ENCODE assay signal across 1 cellular context in genomic region chr9:113632776-113633590, GRCh38.
A peak's percentile ranks its signal among the peaks of the same experiment; 100 is the strongest.
TF ChIP-seq lines count a peak whose summit lies in the region.

No MANE protein-coding gene starts in this region.

TF ChIP-seq in K562, 482 proteins besides CTCF, POLR2A, EP300 and RAD21 (continued from another document and continues in another):
- TF ChIP-seq, protein P1, sequence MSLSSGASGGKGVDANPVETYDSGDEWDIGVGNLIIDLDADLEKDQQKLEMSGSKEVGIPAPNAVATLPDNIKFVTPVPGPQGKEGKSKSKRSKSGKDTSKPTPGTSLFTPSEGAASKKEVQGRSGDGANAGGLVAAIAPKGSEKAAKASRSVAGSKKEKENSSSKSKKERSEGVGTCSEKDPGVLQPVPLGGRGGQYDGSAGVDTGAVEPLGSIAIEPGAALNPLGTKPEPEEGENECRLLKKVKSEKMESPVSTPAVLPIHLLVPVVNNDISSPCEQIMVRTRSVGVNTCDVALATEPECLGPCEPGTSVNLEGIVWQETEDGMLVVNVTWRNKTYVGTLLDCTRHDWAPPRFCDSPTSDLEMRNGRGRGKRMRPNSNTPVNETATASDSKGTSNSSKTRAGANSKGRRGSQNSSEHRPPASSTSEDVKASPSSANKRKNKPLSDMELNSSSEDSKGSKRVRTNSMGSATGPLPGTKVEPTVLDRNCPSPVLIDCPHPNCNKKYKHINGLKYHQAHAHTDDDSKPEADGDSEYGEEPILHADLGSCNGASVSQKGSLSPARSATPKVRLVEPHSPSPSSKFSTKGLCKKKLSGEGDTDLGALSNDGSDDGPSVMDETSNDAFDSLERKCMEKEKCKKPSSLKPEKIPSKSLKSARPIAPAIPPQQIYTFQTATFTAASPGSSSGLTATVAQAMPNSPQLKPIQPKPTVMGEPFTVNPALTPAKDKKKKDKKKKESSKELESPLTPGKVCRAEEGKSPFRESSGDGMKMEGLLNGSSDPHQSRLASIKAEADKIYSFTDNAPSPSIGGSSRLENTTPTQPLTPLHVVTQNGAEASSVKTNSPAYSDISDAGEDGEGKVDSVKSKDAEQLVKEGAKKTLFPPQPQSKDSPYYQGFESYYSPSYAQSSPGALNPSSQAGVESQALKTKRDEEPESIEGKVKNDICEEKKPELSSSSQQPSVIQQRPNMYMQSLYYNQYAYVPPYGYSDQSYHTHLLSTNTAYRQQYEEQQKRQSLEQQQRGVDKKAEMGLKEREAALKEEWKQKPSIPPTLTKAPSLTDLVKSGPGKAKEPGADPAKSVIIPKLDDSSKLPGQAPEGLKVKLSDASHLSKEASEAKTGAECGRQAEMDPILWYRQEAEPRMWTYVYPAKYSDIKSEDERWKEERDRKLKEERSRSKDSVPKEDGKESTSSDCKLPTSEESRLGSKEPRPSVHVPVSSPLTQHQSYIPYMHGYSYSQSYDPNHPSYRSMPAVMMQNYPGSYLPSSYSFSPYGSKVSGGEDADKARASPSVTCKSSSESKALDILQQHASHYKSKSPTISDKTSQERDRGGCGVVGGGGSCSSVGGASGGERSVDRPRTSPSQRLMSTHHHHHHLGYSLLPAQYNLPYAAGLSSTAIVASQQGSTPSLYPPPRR (CRISPR knock-in tag; IDR thresholded peaks at IDR 0.05; ENCODE audit: borderline replicate concordance): no peak
- TF ChIP-seq, protein P2, sequence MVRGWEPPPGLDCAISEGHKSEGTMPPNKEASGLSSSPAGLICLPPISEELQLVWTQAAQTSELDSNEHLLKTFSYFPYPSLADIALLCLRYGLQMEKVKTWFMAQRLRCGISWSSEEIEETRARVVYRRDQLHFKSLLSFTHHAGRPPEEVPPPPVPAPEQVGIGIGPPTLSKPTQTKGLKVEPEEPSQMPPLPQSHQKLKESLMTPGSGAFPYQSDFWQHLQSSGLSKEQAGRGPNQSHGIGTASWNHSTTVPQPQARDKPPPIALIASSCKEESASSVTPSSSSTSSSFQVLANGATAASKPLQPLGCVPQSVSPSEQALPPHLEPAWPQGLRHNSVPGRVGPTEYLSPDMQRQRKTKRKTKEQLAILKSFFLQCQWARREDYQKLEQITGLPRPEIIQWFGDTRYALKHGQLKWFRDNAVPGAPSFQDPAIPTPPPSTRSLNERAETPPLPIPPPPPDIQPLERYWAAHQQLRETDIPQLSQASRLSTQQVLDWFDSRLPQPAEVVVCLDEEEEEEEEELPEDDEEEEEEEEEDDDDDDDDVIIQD (CRISPR knock-in tag; IDR thresholded peaks at IDR 0.05): no peak
- TF ChIP-seq HDAC8 (tag; IDR thresholded peaks at IDR 0.05) (no peak), TEAD2 (tag; IDR thresholded peaks at IDR 0.05) (no peak), HCFC1 (IDR thresholded peaks at IDR 0.05; ENCODE audit: low read depth, low read length) (no peak), CCNT2 (IDR thresholded peaks at IDR 0.05; ENCODE audit: borderline replicate concordance, extremely low read depth, insufficient read length, low read depth, low read length) (no peak), NCOA6 (IDR thresholded peaks at IDR 0.05) (no peak), ZNF778 (CRISPR knock-in tag; IDR thresholded peaks at IDR 0.05) (no peak), ZNF146 (CRISPR knock-in tag; IDR thresholded peaks at IDR 0.05; ENCODE audit: unreplicated experiment) (no peak), MAFF (IDR thresholded peaks at IDR 0.05; ENCODE audit: low read length) (no peak), YY1 (IDR thresholded peaks at IDR 0.05; ENCODE audit: borderline replicate concordance in 1 of 3, control insufficient read depth in 1 of 3, extremely low read depth in 1 of 3, insufficient read depth in 3 of 3, insufficient read length in 1 of 3, insufficient replicate concordance in 2 of 3, low read depth in 1 of 3, low read length in 2 of 3) (no peak), SRSF7 (optimal IDR thresholded peaks at IDR 0.05; ENCODE audit: low read depth, low read length) (no peak), FOXM1 (IDR thresholded peaks at IDR 0.05; ENCODE audit: low read depth) (no peak), FOXM1 (CRISPR knock-in tag; IDR thresholded peaks at IDR 0.05; ENCODE audit: low read depth) (no peak), ZNF586 (CRISPR knock-in tag; conservative IDR thresholded peaks at IDR 0.05) (no peak), BRF1 (IDR thresholded peaks at IDR 0.05; ENCODE audit: borderline replicate concordance, extremely low read depth, insufficient read length) (no peak), FOXJ2 (tag; IDR thresholded peaks at IDR 0.05) (no peak), CEBPB (tag; IDR thresholded peaks at IDR 0.05) (no peak), DACH1 (IDR thresholded peaks at IDR 0.05; ENCODE audit: partially characterized antibody) (no peak), ZKSCAN3 (CRISPR knock-in tag; IDR thresholded peaks at IDR 0.05) (no peak), LCOR (CRISPR knock-in tag; IDR thresholded peaks at IDR 0.05) (no peak), JUN (IDR thresholded peaks at IDR 0.05; ENCODE audit: borderline replicate concordance, low read depth, low read length) (0 out of 2 replicates have a peak, but pooled peaks have one; percentile 11), JUN (CRISPR knock-in tag; IDR thresholded peaks at IDR 0.05; ENCODE audit: borderline replicate concordance) (no peak), ARID1B (IDR thresholded peaks at IDR 0.05) (peak; percentile 66), CREM (IDR thresholded peaks at IDR 0.05; ENCODE audit: low read depth) (no peak), ZNF76 (CRISPR knock-in tag; IDR thresholded peaks at IDR 0.05; ENCODE audit: borderline replicate concordance) (no peak), ZNF263 (CRISPR knock-in tag; IDR thresholded peaks at IDR 0.05; ENCODE audit: borderline replicate concordance) (no peak), THRAP3 (IDR thresholded peaks at IDR 0.05; ENCODE audit: borderline replicate concordance) (no peak), MAFG (tag; conservative IDR thresholded peaks at IDR 0.05) (no peak), CBFA2T2 (conservative IDR thresholded peaks at IDR 0.05) (peak; percentile 18; the same call in 1 of the 2 replicates), PRPF4 (IDR thresholded peaks at IDR 0.05; ENCODE audit: insufficient read depth, low read depth, low read length, poor library complexity, severe bottlenecking) (no peak)
- TF ChIP-seq, protein P3, sequence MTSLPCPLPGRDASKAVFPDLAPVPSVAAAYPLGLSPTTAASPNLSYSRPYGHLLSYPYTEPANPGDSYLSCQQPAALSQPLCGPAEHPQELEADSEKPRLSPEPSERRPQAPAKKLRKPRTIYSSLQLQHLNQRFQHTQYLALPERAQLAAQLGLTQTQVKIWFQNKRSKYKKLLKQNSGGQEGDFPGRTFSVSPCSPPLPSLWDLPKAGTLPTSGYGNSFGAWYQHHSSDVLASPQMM (CRISPR knock-in tag; IDR thresholded peaks at IDR 0.05): no peak
- TF ChIP-seq, protein P4, sequence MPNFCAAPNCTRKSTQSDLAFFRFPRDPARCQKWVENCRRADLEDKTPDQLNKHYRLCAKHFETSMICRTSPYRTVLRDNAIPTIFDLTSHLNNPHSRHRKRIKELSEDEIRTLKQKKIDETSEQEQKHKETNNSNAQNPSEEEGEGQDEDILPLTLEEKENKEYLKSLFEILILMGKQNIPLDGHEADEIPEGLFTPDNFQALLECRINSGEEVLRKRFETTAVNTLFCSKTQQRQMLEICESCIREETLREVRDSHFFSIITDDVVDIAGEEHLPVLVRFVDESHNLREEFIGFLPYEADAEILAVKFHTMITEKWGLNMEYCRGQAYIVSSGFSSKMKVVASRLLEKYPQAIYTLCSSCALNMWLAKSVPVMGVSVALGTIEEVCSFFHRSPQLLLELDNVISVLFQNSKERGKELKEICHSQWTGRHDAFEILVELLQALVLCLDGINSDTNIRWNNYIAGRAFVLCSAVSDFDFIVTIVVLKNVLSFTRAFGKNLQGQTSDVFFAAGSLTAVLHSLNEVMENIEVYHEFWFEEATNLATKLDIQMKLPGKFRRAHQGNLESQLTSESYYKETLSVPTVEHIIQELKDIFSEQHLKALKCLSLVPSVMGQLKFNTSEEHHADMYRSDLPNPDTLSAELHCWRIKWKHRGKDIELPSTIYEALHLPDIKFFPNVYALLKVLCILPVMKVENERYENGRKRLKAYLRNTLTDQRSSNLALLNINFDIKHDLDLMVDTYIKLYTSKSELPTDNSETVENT (CRISPR knock-in tag; IDR thresholded peaks at IDR 0.05): no peak
- TF ChIP-seq, protein P5, sequence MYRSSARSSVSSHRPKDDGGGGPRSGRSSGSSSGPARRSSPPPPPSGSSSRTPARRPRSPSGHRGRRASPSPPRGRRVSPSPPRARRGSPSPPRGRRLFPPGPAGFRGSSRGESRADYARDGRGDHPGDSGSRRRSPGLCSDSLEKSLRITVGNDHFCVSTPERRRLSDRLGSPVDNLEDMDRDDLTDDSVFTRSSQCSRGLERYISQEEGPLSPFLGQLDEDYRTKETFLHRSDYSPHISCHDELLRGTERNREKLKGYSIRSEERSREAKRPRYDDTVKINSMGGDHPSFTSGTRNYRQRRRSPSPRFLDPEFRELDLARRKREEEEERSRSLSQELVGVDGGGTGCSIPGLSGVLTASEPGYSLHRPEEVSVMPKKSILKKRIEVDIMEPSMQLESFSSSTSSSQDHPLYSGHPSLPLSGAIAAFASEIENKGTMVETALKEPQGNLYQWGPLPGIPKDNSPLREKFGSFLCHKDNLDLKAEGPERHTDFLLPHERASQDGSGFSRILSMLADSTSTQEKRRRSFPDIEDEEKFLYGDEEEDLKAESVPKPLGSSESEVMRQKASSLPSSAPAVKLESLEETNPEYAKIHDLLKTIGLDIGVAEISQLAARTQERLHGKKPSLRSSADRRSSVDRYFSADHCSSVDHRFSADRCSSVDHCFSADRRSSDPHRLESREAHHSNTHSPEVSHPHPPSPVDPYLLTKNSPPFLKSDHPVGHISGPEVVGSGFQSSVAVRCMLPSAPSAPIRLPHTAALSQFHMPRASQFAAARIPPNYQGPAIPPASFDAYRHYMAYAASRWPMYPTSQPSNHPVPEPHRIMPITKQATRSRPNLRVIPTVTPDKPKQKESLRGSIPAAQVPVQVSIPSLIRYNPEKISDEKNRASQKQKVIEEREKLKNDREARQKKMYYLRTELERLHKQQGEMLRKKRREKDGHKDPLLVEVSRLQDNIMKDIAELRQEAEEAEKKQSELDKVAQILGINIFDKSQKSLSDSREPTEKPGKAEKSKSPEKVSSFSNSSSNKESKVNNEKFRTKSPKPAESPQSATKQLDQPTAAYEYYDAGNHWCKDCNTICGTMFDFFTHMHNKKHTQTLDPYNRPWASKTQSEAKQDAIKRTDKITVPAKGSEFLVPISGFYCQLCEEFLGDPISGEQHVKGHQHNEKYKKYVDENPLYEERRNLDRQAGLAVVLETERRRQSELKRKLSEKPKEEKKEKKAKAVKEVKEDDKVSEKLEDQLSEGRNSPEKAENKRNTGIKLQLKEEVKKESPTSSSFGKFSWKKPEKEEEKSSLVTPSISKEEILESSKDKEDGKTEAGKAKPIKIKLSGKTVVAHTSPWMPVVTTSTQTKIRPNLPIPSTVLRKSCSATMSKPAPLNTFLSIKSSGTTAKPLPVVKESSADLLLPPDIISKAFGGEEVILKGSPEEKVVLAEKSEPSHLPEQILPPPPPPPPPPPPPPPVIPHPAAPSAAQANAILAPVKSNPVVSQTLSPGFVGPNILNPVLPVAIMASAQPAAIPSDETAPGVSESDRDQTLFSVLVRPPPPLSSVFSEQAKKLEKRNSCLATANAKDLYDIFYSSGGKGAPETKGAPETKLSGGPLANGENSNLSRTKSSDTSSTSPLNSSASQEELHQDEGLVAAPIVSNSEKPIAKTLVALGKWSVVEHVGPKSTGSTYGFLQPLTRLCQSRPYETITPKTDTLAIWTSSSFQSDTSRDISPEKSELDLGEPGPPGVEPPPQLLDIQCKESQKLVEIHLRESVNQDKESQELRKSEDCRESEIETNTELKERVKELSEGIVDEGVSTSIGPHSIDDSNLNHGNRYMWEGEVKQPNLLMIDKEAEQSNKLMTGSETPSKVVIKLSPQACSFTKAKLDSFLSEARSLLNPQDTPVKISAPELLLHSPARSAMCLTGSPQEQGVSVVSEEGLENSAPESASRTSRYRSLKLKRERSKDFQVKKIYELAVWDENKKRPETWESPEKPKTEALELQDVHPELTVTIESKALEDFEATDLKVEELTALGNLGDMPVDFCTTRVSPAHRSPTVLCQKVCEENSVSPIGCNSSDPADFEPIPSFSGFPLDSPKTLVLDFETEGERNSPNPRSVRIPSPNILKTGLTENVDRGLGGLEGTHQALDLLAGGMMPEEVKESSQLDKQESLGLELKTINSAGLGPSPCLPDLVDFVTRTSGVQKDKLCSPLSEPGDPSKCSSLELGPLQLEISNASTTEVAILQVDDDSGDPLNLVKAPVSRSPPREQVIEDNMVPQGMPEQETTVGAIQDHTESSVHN (IDR thresholded peaks at IDR 0.05; ENCODE audit: borderline replicate concordance in 1 of 2, low read depth in 1 of 2): peak in 1 of 2 experiments; percentile 67; a peak in 1 of 4 replicates
- TF ChIP-seq, protein P6, sequence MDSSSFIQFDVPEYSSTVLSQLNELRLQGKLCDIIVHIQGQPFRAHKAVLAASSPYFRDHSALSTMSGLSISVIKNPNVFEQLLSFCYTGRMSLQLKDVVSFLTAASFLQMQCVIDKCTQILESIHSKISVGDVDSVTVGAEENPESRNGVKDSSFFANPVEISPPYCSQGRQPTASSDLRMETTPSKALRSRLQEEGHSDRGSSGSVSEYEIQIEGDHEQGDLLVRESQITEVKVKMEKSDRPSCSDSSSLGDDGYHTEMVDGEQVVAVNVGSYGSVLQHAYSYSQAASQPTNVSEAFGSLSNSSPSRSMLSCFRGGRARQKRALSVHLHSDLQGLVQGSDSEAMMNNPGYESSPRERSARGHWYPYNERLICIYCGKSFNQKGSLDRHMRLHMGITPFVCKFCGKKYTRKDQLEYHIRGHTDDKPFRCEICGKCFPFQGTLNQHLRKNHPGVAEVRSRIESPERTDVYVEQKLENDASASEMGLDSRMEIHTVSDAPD (CRISPR knock-in tag; IDR thresholded peaks at IDR 0.05): no peak
- TF ChIP-seq, protein P7, sequence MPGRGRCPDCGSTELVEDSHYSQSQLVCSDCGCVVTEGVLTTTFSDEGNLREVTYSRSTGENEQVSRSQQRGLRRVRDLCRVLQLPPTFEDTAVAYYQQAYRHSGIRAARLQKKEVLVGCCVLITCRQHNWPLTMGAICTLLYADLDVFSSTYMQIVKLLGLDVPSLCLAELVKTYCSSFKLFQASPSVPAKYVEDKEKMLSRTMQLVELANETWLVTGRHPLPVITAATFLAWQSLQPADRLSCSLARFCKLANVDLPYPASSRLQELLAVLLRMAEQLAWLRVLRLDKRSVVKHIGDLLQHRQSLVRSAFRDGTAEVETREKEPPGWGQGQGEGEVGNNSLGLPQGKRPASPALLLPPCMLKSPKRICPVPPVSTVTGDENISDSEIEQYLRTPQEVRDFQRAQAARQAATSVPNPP (IDR thresholded peaks at IDR 0.05; ENCODE audit: borderline replicate concordance, insufficient read depth, insufficient read length): no peak
- TF ChIP-seq, protein P8, sequence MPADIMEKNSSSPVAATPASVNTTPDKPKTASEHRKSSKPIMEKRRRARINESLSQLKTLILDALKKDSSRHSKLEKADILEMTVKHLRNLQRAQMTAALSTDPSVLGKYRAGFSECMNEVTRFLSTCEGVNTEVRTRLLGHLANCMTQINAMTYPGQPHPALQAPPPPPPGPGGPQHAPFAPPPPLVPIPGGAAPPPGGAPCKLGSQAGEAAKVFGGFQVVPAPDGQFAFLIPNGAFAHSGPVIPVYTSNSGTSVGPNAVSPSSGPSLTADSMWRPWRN (IDR thresholded peaks at IDR 0.05; ENCODE audit: low read depth): no peak
